Comparison of ENCODE assay signal across 1 cellular context in genomic region chr17:82300707-82301270, GRCh38.
A peak's percentile ranks its signal among the peaks of the same experiment; 100 is the strongest.
TF ChIP-seq lines count a peak whose summit lies in the region.

No MANE protein-coding gene starts in this region.

TF ChIP-seq in HepG2, 621 proteins besides CTCF, POLR2A, EP300 and RAD21 (continued from another document and continues in another):
- TF ChIP-seq BATF2 (CRISPR knock-in tag; IDR thresholded peaks at IDR 0.05) (no peak), ZNF878 (CRISPR knock-in tag; IDR thresholded peaks at IDR 0.05) (no peak), HNRNPK (IDR thresholded peaks at IDR 0.05; ENCODE audit: low read depth, low read length, poor library complexity, severe bottlenecking) (no peak), ZSCAN5A (CRISPR knock-in tag; IDR thresholded peaks at IDR 0.05; ENCODE audit: borderline replicate concordance) (no peak), ATF1 (CRISPR knock-in tag; IDR thresholded peaks at IDR 0.05) (no peak), CENPX (CRISPR knock-in tag; IDR thresholded peaks at IDR 0.05) (no peak), ZNF124 (CRISPR knock-in tag; IDR thresholded peaks at IDR 0.05) (no peak), GPBP1L1 (CRISPR knock-in tag; IDR thresholded peaks at IDR 0.05) (no peak), KDM3A (CRISPR knock-in tag; IDR thresholded peaks at IDR 0.05; ENCODE audit: low read depth) (peak; percentile 79; the same call in 1 of the 2 replicates), NFE2L2 (IDR thresholded peaks at IDR 0.05; ENCODE audit: low read length) (no peak), TERF1 (CRISPR knock-in tag; IDR thresholded peaks at IDR 0.05) (no peak), ARNT2 (CRISPR knock-in tag; IDR thresholded peaks at IDR 0.05; ENCODE audit: low read depth) (no peak), E2F2 (CRISPR knock-in tag; IDR thresholded peaks at IDR 0.05; ENCODE audit: borderline replicate concordance) (no peak), ZZZ3 (CRISPR knock-in tag; IDR thresholded peaks at IDR 0.05; ENCODE audit: borderline replicate concordance) (no peak), MTF2 (CRISPR knock-in tag; IDR thresholded peaks at IDR 0.05; ENCODE audit: borderline replicate concordance) (no peak), IRX3 (CRISPR knock-in tag; IDR thresholded peaks at IDR 0.05; ENCODE audit: borderline replicate concordance, low read depth) (no peak), EHMT2 (IDR thresholded peaks at IDR 0.05; ENCODE audit: borderline replicate concordance, low read depth, low read length) (no peak), CCDC6 (CRISPR knock-in tag; IDR thresholded peaks at IDR 0.05) (no peak), NR2F6 (IDR thresholded peaks at IDR 0.05) (no peak), NR2F6 (CRISPR knock-in tag; IDR thresholded peaks at IDR 0.05) (peak; percentile 58; the same call in 1 of the 2 replicates), ELK4 (CRISPR knock-in tag; IDR thresholded peaks at IDR 0.05; ENCODE audit: borderline replicate concordance) (no peak), ZNF770 (CRISPR knock-in tag; IDR thresholded peaks at IDR 0.05) (peak; percentile 55; the same call in 1 of the 2 replicates), CREB1 (IDR thresholded peaks at IDR 0.05) (no peak), CREB1 (CRISPR knock-in tag; IDR thresholded peaks at IDR 0.05) (no peak), NCOR1 (IDR thresholded peaks at IDR 0.05; ENCODE audit: borderline replicate concordance, low read length) (no peak), ZFP37 (CRISPR knock-in tag; IDR thresholded peaks at IDR 0.05; ENCODE audit: borderline replicate concordance) (no peak), ZSCAN30 (CRISPR knock-in tag; IDR thresholded peaks at IDR 0.05) (no peak), ZNF407 (CRISPR knock-in tag; IDR thresholded peaks at IDR 0.05; ENCODE audit: not compliant biosample characterization) (peak; percentile 18), ZNF879 (CRISPR knock-in tag; IDR thresholded peaks at IDR 0.05) (no peak), MAF1 (CRISPR knock-in tag; IDR thresholded peaks at IDR 0.05; ENCODE audit: borderline replicate concordance) (0 out of 2 replicates have a peak, but pooled peaks have one; percentile 23), ADNP (CRISPR knock-in tag; IDR thresholded peaks at IDR 0.05) (no peak), CEBPB (IDR thresholded peaks at IDR 0.05; ENCODE audit: borderline replicate concordance, low read depth, low read length) (no peak), HMGA1 (CRISPR knock-in tag; conservative IDR thresholded peaks at IDR 0.05) (no peak), ARID2 (CRISPR knock-in tag; IDR thresholded peaks at IDR 0.05; ENCODE audit: borderline replicate concordance) (no peak), MIER2 (CRISPR knock-in tag; IDR thresholded peaks at IDR 0.05) (peak; percentile 60; the same call in 1 of the 2 replicates), ZNF274 (CRISPR knock-in tag; IDR thresholded peaks at IDR 0.05) (no peak), ATF3 (CRISPR knock-in tag; IDR thresholded peaks at IDR 0.05) (no peak), ZBTB42 (CRISPR knock-in tag; IDR thresholded peaks at IDR 0.05) (no peak), NR1H2 (CRISPR knock-in tag; IDR thresholded peaks at IDR 0.05; ENCODE audit: borderline replicate concordance, low read depth) (no peak), RXRB (CRISPR knock-in tag; IDR thresholded peaks at IDR 0.05; ENCODE audit: borderline replicate concordance) (peak; percentile 67; the same call in 1 of the 2 replicates)
